24 cellular contexts compared by ENCODE assay signal in genomic region chr3:168981396-168981795, GRCh38.
"Had no signal": no experiment of that assay in that cellular context is flagged by ENCODE, and none has a peak within 500 bp of the region (broad histone marks: within the 10 kb centered on the region; RNA-seq: fewer than 3 reads in every experiment).

No MANE protein-coding gene starts in this region.

- H3K9me3 Mint-ChIP-seq: activated CD4-positive, alpha-beta T cell treated with anti-CD3 and anti-CD28 coated beads, Interleukin-2, amount 10 ng/mL, durations not matched to agents 24 days and 14 days; activated CD8-positive, alpha-beta T cell treated with anti-CD3 and anti-CD28 coated beads for 36 hours; activated naive CD8-positive, alpha-beta T cell treated with anti-CD3 and anti-CD28 coated beads, Interleukin-2, amount 10 ng/mL, durations not matched to agents 7 days and 5 days; activated T-helper 2 cell treated with anti-CD3 and anti-CD28 coated beads, Interferon-gamma antibody, Interleukin-2, Interleukin-4, amounts not matched to agents 10 μg/mL and 5 μg/mL and 100 μg/mL, durations not matched to agents 14 hours and 24 hours and 36 hours; central memory CD8-positive, alpha-beta T cell; nephron progenitor cell had no signal

- DNase-seq: activated CD4-positive, alpha-beta T cell treated with anti-CD3 and anti-CD28 coated beads, Interleukin-2, amount 10 ng/mL, durations not matched to agents 24 days and 14 days; activated CD8-positive, alpha-beta T cell treated with anti-CD3 and anti-CD28 coated beads for 36 hours; activated naive CD4-positive, alpha-beta T cell treated with Interleukin-2 at 50 U/mL for 16 hours; activated naive CD8-positive, alpha-beta T cell treated with anti-CD3 and anti-CD28 coated beads, Interleukin-2, amount 10 ng/mL, durations not matched to agents 7 days and 5 days; activated T-cell treated with anti-CD3 and anti-CD28 coated beads, Interleukin-2, amount 50 U/mL, for 1 hour; lower lobe of right lung; nephron progenitor cell; nucleus accumbens; stimulated activated CD4-positive, alpha-beta T cell treated with anti-CD3 and anti-CD28 coated beads, Interleukin-12 subunit alpha, Interleukin-12 subunit beta, amount 100 ng/mL, for 4 hours; stimulated activated CD4-positive, alpha-beta T cell treated with anti-CD3 and anti-CD28 coated beads, Interleukin-1b, Interleukin-23, amount 100 ng/mL, for 48 hours; stimulated activated CD8-positive, alpha-beta memory T cell treated with anti-CD3 and anti-CD28 coated beads, Interleukin-4, amount 100 ng/mL, for 48 hours; stimulated activated naive CD4-positive, alpha-beta T cell; T1000; transverse colon; uterus had no signal

- H3K4me3 ChIP-seq: coronary artery, hepatocyte, lower lobe of right lung, transverse colon, uterus had no signal

- H3K27me3 Mint-ChIP-seq: activated CD4-positive, alpha-beta T cell treated with anti-CD3 and anti-CD28 coated beads, Interleukin-2, amount 10 ng/mL, durations not matched to agents 24 days and 14 days; activated CD8-positive, alpha-beta T cell treated with anti-CD3 and anti-CD28 coated beads for 36 hours; activated naive CD8-positive, alpha-beta T cell treated with anti-CD3 and anti-CD28 coated beads, Interleukin-2, amount 10 ng/mL, durations not matched to agents 7 days and 5 days; central memory CD8-positive, alpha-beta T cell; progenitor cell of endocrine pancreas had no signal

- H3K4me1 Mint-ChIP-seq: activated CD4-positive, alpha-beta T cell treated with anti-CD3 and anti-CD28 coated beads, Interleukin-2, amount 10 ng/mL, durations not matched to agents 24 days and 14 days; activated naive CD8-positive, alpha-beta T cell treated with anti-CD3 and anti-CD28 coated beads, Interleukin-2, amount 10 ng/mL, durations not matched to agents 7 days and 5 days; central memory CD8-positive, alpha-beta T cell had no signal

- H3K27ac Mint-ChIP-seq: activated CD4-positive, alpha-beta T cell treated with anti-CD3 and anti-CD28 coated beads, Interleukin-2, amount 10 ng/mL, durations not matched to agents 24 days and 14 days; activated CD8-positive, alpha-beta T cell treated with anti-CD3 and anti-CD28 coated beads for 36 hours; activated naive CD8-positive, alpha-beta T cell treated with anti-CD3 and anti-CD28 coated beads, Interleukin-2, amount 10 ng/mL, durations not matched to agents 7 days and 5 days; activated T-helper 2 cell treated with anti-CD3 and anti-CD28 coated beads, Interferon-gamma antibody, Interleukin-2, Interleukin-4, amounts not matched to agents 10 μg/mL and 5 μg/mL and 100 μg/mL, durations not matched to agents 14 hours and 24 hours and 36 hours; brain; mesothelial cell of epicardium; nephron progenitor cell; progenitor cell of endocrine pancreas had no signal

- ATAC-seq: activated CD8-positive, alpha-beta T cell treated with anti-CD3 and anti-CD28 coated beads for 36 hours; esophagus mucosa; lower lobe of right lung had no signal

- H3K4me3 Mint-ChIP-seq: activated CD4-positive, alpha-beta T cell treated with anti-CD3 and anti-CD28 coated beads, Interleukin-2, amount 10 ng/mL, durations not matched to agents 24 days and 14 days; activated CD8-positive, alpha-beta T cell treated with anti-CD3 and anti-CD28 coated beads for 36 hours; activated naive CD8-positive, alpha-beta T cell treated with anti-CD3 and anti-CD28 coated beads, Interleukin-2, amount 10 ng/mL, durations not matched to agents 7 days and 5 days; brain; central memory CD8-positive, alpha-beta T cell; mesothelial cell of epicardium; nephron progenitor cell had no signal

- FAIRE-seq: endometrium had no signal
